In the genomic region with DNA sequence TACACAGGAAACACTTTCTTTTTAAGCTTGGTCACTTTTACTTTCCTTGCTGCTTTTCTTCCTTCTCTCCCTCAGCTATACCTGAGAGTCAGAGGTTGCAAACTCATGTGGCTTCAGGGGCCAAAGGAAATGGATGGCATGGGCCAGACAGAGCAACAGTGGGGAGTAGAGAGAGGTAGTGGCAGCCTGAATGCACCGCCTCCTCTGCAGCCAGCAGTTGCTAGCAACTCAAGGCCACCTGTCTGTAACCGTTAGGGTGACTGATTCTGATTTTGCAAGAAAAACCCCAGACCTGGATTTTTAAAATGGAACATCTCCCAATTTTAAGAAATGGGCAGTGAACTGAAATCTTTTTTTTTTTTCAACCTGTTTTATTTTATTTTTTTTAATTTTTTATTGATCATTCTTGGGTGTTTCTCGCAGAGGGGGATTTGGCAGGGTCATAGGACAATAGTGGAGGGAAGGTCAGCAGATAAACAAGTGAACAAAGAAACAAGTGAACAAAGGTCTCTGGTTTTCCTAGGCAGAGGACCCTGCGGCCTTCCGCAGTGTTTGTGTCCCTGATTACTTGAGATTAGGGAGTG, we compare ENCODE assay signal across 4 cellular contexts. TPM values are rescaled to one million over a fixed set of nuclear protein-coding genes. Genes with fewer than 3 reads are reported as not detected.
"Had no signal": no experiment of that assay in that cellular context is flagged by ENCODE, and none has a peak within 500 bp of the region (broad histone marks: within the 10 kb centered on the region; RNA-seq: fewer than 3 reads in every experiment).

No MANE protein-coding gene starts in this region.

RNA-seq across cellular contexts. Expression of a gene that starts 41.8 kb away (rescaled TPM):
- total RNA-seq: activated CD8-positive, alpha-beta T cell treated with anti-CD3 and anti-CD28 coated beads, Interleukin-2, amount 10 ng/mL, durations not matched to agents 7 days and 5 days; activated naive CD8-positive, alpha-beta T cell treated with anti-CD3 and anti-CD28 coated beads, Interleukin-2, amount 10 ng/mL, durations not matched to agents 7 days and 5 days; LHCN-M2; PC-9 had no signal
